In the genomic region with DNA sequence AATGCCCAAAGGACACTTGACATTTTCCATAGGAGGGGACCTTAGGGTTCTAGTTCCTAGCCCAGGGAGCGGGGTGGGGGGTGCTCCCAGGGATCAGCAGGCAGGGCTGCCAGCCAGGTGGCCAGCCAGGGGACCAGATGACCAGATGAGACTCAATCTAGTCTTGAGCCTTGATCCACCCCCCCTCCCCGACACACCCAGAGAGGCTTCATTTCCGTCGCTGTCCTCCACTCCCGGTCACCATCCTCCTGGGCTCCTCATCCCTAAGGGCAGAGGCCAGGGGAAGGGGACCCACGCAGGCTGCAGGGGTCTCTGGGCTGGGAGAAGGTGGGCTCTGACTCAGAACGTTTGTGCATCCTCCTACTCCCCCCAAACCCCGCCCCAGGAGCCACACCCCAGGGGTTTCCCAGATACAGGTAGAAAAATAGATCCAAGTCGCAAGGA, we compare ENCODE assay signal across 8 cellular contexts. TPM values are rescaled to one million over a fixed set of nuclear protein-coding genes. Genes with fewer than 3 reads are reported as not detected.
DNase-seq lines count a peak whose midpoint lies in the region; ATAC-seq and TF ChIP-seq lines count a peak whose summit lies in the region.
"Had no signal": no experiment of that assay in that cellular context is flagged by ENCODE, and none has a peak within 500 bp of the region (broad histone marks: within the 10 kb centered on the region; RNA-seq: fewer than 3 reads in every experiment).

No MANE protein-coding gene starts in this region.

- H3K9me3 Mint-ChIP-seq in IgD-negative memory B cell, result peaks cover 0 to 2% (median 0%) of the 10 kb centered on the region in 3 donors
- H3K9me3 Mint-ChIP-seq in stimulated activated naive CD8-positive, alpha-beta T cell treated with anti-CD3 and anti-CD28 coated beads, Interleukin-15, Interleukin-2, amounts not matched to agents 100 ng/mL and 50 ng/mL, for 24 hours, result no peaks in the 10 kb centered on the region

- TF ChIP-seq CTCF in GM10266 (IDR thresholded peaks at IDR 0.05; ENCODE audit: control insufficient read depth, insufficient read depth, low read depth, missing control alignments), result no peak

- H3K4me1 Mint-ChIP-seq in IgD-negative memory B cell, result peaks cover 8 to 12% (median 8%) of the 10 kb centered on the region in 3 donors
- peaks cover 36% of the 10 kb centered on the region for H3K4me1 Mint-ChIP-seq in stimulated activated naive CD8-positive, alpha-beta T cell treated with anti-CD3 and anti-CD28 coated beads, Interleukin-15, Interleukin-2, amounts not matched to agents 100 ng/mL and 50 ng/mL, for 24 hours (ENCODE audit: low read depth)

- peaks cover 32% of the 10 kb centered on the region for H3K27me3 Mint-ChIP-seq in IgD-negative memory B cell
- H3K27me3 Mint-ChIP-seq in stimulated activated naive CD8-positive, alpha-beta T cell treated with anti-CD3 and anti-CD28 coated beads, Interleukin-15, Interleukin-2, amounts not matched to agents 100 ng/mL and 50 ng/mL, for 24 hours, result peaks cover 6% of the 10 kb centered on the region

- no peaks in the 10 kb centered on the region for H3K36me3 Mint-ChIP-seq in IgD-negative memory B cell
- H3K36me3 Mint-ChIP-seq in stimulated activated naive CD8-positive, alpha-beta T cell treated with anti-CD3 and anti-CD28 coated beads, Interleukin-15, Interleukin-2, amounts not matched to agents 100 ng/mL and 50 ng/mL, for 24 hours (ENCODE audit: low read depth), result no peaks in the 10 kb centered on the region

- H3K27ac Mint-ChIP-seq in IgD-negative memory B cell, result peak overlapping the region in 1 of 3 donors; percentile 63
- peak overlapping the region; percentile 80 for H3K27ac Mint-ChIP-seq in stimulated activated naive CD8-positive, alpha-beta T cell treated with anti-CD3 and anti-CD28 coated beads, Interleukin-15, Interleukin-2, amounts not matched to agents 100 ng/mL and 50 ng/mL, for 24 hours

- peak; percentile 67 for DNase-seq in activated CD8-positive, alpha-beta memory T cell treated with anti-CD3 and anti-CD28 coated beads, Interleukin-2, amount 50 U/mL, for 48 hours
- no peak for DNase-seq in GM10266 (ENCODE audit: extremely low spot score)
- DNase-seq in effector CD4-positive, alpha-beta T cell, result no peak
- DNase-seq: NCI-H1105 had no signal

- ATAC-seq in GM21381 (IDR thresholded peaks at IDR 0.05; ENCODE audit: unreplicated experiment), result no peak

- peak overlapping the region; percentile 62 for H3K4me3 ChIP-seq in iPS-11a (ENCODE audit: low read depth, low read length)

- peak overlapping the region; percentile 67 to 86 (median 77) for H3K4me3 Mint-ChIP-seq in IgD-negative memory B cell
- peak overlapping the region; percentile 85 for H3K4me3 Mint-ChIP-seq in stimulated activated naive CD8-positive, alpha-beta T cell treated with anti-CD3 and anti-CD28 coated beads, Interleukin-15, Interleukin-2, amounts not matched to agents 100 ng/mL and 50 ng/mL, for 24 hours

RNA-seq across cellular contexts. Expression of gene STX1A, which starts 1.0 kb away (rescaled TPM):
- 1.6 TPM for polyA plus RNA-seq in IgD-negative memory B cell

RNA-seq across cellular contexts. Expression of gene ABHD11, which starts 20.1 kb away (rescaled TPM):
- 13.6 TPM for polyA plus RNA-seq in IgD-negative memory B cell

RNA-seq across cellular contexts. Expression of gene BUD23, which starts 35.1 kb away (rescaled TPM):
- polyA plus RNA-seq in IgD-negative memory B cell, result 137 TPM

RNA-seq across cellular contexts. Expression of gene DNAJC30, which starts 35.2 kb away (rescaled TPM):
- polyA plus RNA-seq in IgD-negative memory B cell, result 11.3 TPM

RNA-seq across cellular contexts. Expression of gene VPS37D, which starts 50.8 kb away (rescaled TPM):
- polyA plus RNA-seq in IgD-negative memory B cell, result 0.39 TPM
